Comparison of ENCODE assay signal across 2 cellular contexts in genomic region chr11:108453207-108453835, GRCh38.
TF ChIP-seq lines count a peak whose summit lies in the region.

No MANE protein-coding gene starts in this region.

TF ChIP-seq in HEK293, 187 proteins besides CTCF, POLR2A, EP300 and RAD21 (continued from another document):
- TF ChIP-seq ZNF645 (tag by site-specific recombination; IDR thresholded peaks at IDR 0.05): no peak
TF ChIP-seq in HEK293: peak in this region for 1.

TF ChIP-seq in K562, 482 proteins besides CTCF, POLR2A, EP300 and RAD21 (continued from another document):
- peak; percentile 94 for TF ChIP-seq ZNF354B (CRISPR knock-in tag; IDR thresholded peaks at IDR 0.05)
- no peak for TF ChIP-seq CXXC5 (CRISPR knock-in tag; IDR thresholded peaks at IDR 0.05)
- peak; percentile 100 for TF ChIP-seq ZNF507 (tag; conservative IDR thresholded peaks at IDR 0.05)
- TF ChIP-seq CBX3 (IDR thresholded peaks at IDR 0.05; ENCODE audit: borderline replicate concordance in 1 of 2, low read length in 2 of 2): peak in 1 of 2 experiments; percentile 46; a peak in 1 of 3 replicates
- 0 out of 4 replicates have a peak, but pooled peaks of 1 of the 2 experiments have one; percentile 23 for TF ChIP-seq TRIM24 (IDR thresholded peaks at IDR 0.05)
- peak; percentile 31 for TF ChIP-seq ZNF280A (IDR thresholded peaks at IDR 0.05; ENCODE audit: low read depth, partially characterized antibody)
- TF ChIP-seq ZNF583 (CRISPR knock-in tag; IDR thresholded peaks at IDR 0.05): no peak
- no peak for TF ChIP-seq ZNF24 (IDR thresholded peaks at IDR 0.05)
- no peak for TF ChIP-seq ZBTB17 (CRISPR knock-in tag; IDR thresholded peaks at IDR 0.05)
